In genomic region chr1:69871412-69871811, GRCh38 we compare ENCODE assay signal across 34 cellular contexts.
DNase-seq lines count a peak whose midpoint lies in the region; ATAC-seq, FAIRE-seq and TF ChIP-seq lines count a peak whose summit lies in the region.
"Had no signal": no experiment of that assay in that cellular context is flagged by ENCODE, and none has a peak within 500 bp of the region (broad histone marks: within the 10 kb centered on the region; RNA-seq: fewer than 3 reads in every experiment).

No MANE protein-coding gene starts in this region.

- H2BK120ac ChIP-seq in IMR-90 (ENCODE audit: low read depth, low read length) = no peak overlapping the region

- H4K20me1 ChIP-seq in HepG2 (ENCODE audit: insufficient read depth, low read length) (no peaks in the 10 kb centered on the region), IMR-90 (ENCODE audit: insufficient read depth, low read length) (no peaks in the 10 kb centered on the region), K562 (replicated peaks; ENCODE audit: control insufficient read depth, insufficient read depth, low read length) (no peaks in the 10 kb centered on the region)
- H4K20me1 ChIP-seq: BLaER1; BLaER1 treated with 17β-estradiol and CSF1 and Interleukin-3, amounts not matched to agents 10 nM and 100 nM had no signal

- intact Hi-C loops in HepG2 (cut with micrococcal nuclease; ENCODE audit: unreplicated experiment) = no loop called here
- intact Hi-C loops in right lobe of liver (cut with DNase I) = no loop called here
- intact Hi-C loops in IMR-90 (cut with micrococcal nuclease) = no loop called here
- intact Hi-C loops in K562 (cut with micrococcal nuclease) = no loop called here
- intact Hi-C loops in Calu3 (cut with micrococcal nuclease; ENCODE audit: unreplicated experiment) = no loop called here

- H3K4me3 ChIP-seq in HepG2 (replicated peaks in 1 of 3; ENCODE audit: insufficient read depth in 1 of 3, low read depth in 2 of 3, low read length in 3 of 3) (no peak overlapping the region), right lobe of liver (no peak overlapping the region), IMR-90 (ENCODE audit: insufficient read depth, low read depth, low read length) (no peak overlapping the region), K562 (no peak overlapping the region), tibial nerve (no peak overlapping the region)
- H3K4me3 ChIP-seq: A549; BLaER1; BLaER1 treated with 17β-estradiol and CSF1 and Interleukin-3, amounts not matched to agents 10 nM and 100 nM had no signal

- H2AK9ac ChIP-seq in IMR-90 (replicated peaks; ENCODE audit: low read depth, low read length, poor library complexity) = no peak overlapping the region

- no peaks in the 10 kb centered on the region for H3K9me3 ChIP-seq in HepG2 (ENCODE audit: low read length)
- no peaks in the 10 kb centered on the region for H3K9me3 ChIP-seq in right lobe of liver
- no peaks in the 10 kb centered on the region for H3K9me3 ChIP-seq in IMR-90 (ENCODE audit: control insufficient read depth, insufficient read depth, low read length)
- no peaks in the 10 kb centered on the region for H3K9me3 ChIP-seq in K562 (replicated peaks; ENCODE audit: control insufficient read depth, insufficient read depth, low read depth, low read length)
- H3K9me3 ChIP-seq in tibial nerve = no peaks in the 10 kb centered on the region
- H3K9me3 ChIP-seq: A549; BE2C; BLaER1; BLaER1 treated with 17β-estradiol and CSF1 and Interleukin-3, amounts not matched to agents 10 nM and 100 nM; Caco-2 had no signal

- no peak overlapping the region for H3K4ac ChIP-seq in IMR-90 (ENCODE audit: low read depth, low read length)

- CTCF ChIA-PET in HepG2 (lab: Yijun Ruan, JAX; ENCODE audit: low intra/inter-chr PET ratio, low total read pairs) = no interaction called here
- CTCF ChIA-PET in IMR-90 (lab: Yijun Ruan, JAX) = no interaction called here
- CTCF ChIA-PET in K562 (lab: Yijun Ruan, JAX; ENCODE audit: low intra/inter-chr PET ratio) = no interaction called here
- CTCF ChIA-PET in Calu3 (lab: Charles Lee) = no interaction called here

- TF ChIP-seq POLR2A in HepG2 (IDR thresholded peaks at IDR 0.05; ENCODE audit: insufficient read depth in 1 of 2, low read depth in 2 of 2, low read length in 2 of 2) (no peak), right lobe of liver (IDR thresholded peaks at IDR 0.05) (no peak), IMR-90 (IDR thresholded peaks at IDR 0.05; ENCODE audit: low read depth, low read length) (no peak), K562 (conservative IDR thresholded peaks at IDR 0.05) (no peak), tibial nerve (IDR thresholded peaks at IDR 0.05) (no peak)

- H3K4me2 ChIP-seq in HepG2 (ENCODE audit: low read depth, low read length) = no peak overlapping the region
- no peak overlapping the region for H3K4me2 ChIP-seq in IMR-90 (ENCODE audit: low read depth, low read length)
- H3K4me2 ChIP-seq in K562 (ENCODE audit: insufficient read depth, low read length) = no peak overlapping the region
- H3K4me2 ChIP-seq: A549; BLaER1; BLaER1 treated with 17β-estradiol and CSF1 and Interleukin-3, amounts not matched to agents 10 nM and 100 nM had no signal

- no peak overlapping the region for H2AFZ ChIP-seq in HepG2 (ENCODE audit: low read length)
- no peak overlapping the region for H2AFZ ChIP-seq in IMR-90 (replicated peaks; ENCODE audit: low read length, poor library complexity)
- no peak overlapping the region for H2AFZ ChIP-seq in K562 (ENCODE audit: low read depth, low read length)

- H2AK5ac ChIP-seq in IMR-90 (ENCODE audit: low read depth, low read length) = no peak overlapping the region

- no peak for TF ChIP-seq RAD21 in HepG2 (CRISPR knock-in tag; IDR thresholded peaks at IDR 0.05)
- TF ChIP-seq RAD21 in IMR-90 (IDR thresholded peaks at IDR 0.05; ENCODE audit: low read length) = no peak
- TF ChIP-seq RAD21 in K562 (CRISPR knock-in tag; conservative IDR thresholded peaks at IDR 0.05 in 1 of 2, IDR thresholded peaks at IDR 0.05 in 1 of 2) = no peak

- no peak overlapping the region for H3K9ac ChIP-seq in HepG2 (ENCODE audit: insufficient read depth, low read depth, low read length)
- H3K9ac ChIP-seq in IMR-90 (ENCODE audit: low read depth, low read length) = no peak overlapping the region
- H3K9ac ChIP-seq in K562 (ENCODE audit: insufficient read depth in 1 of 2, low read depth in 2 of 2, low read length in 2 of 2) = no peak overlapping the region
- H3K9ac ChIP-seq: BLaER1; BLaER1 treated with 17β-estradiol and CSF1 and Interleukin-3, amounts not matched to agents 10 nM and 100 nM had no signal

- no peak overlapping the region for H3K18ac ChIP-seq in IMR-90 (ENCODE audit: low read depth, low read length)

- H2BK20ac ChIP-seq in IMR-90 (ENCODE audit: low read depth, low read length) = no peak overlapping the region

- H4K91ac ChIP-seq in IMR-90 (ENCODE audit: insufficient read depth, low read depth, low read length) = no peak overlapping the region

- in situ Hi-C loops in HepG2 (cut with HindIII; ENCODE audit: extremely low pct_ligation_motif_present, low pct_unique_long_range_greater_than_20kb) = no loop called here
- in situ Hi-C loops in IMR-90 (cut with MboI; ENCODE audit: low sequenced_read_pairs) = no loop called here
- in situ Hi-C loops in K562 (cut with MboI) = no loop called here

- WGBS in HepG2 (ENCODE audit: low lambda C conversion rate) = 1% methylated on average over 3 of the region's 3 CpGs
- 30% methylated on average over 3 of the region's 3 CpGs for WGBS in right lobe of liver (ENCODE audit: insufficient coverage, low coverage, low lambda C conversion rate, missing lambda C conversion rate)
- WGBS in IMR-90 (ENCODE audit: extremely low coverage in 2 of 2, insufficient read length in 1 of 2), 2 experiments = no CpG with 5 or more reads among the region's 3 CpGs
- 0% methylated on average over 3 of the region's 3 CpGs for WGBS in K562 (ENCODE audit: insufficient coverage, low coverage, missing lambda C conversion rate)
- WGBS in tibial nerve, 2 donors = 50 to 55% methylated on average over 3 of the region's 3 CpGs

- FAIRE-seq in HepG2 (lab: Jason Lieb, UNC) (no peak), K562 (lab: Jason Lieb, UNC) (no peak)
- FAIRE-seq: A204.1, A549, D721Med had no signal

- no peak overlapping the region for H3K56ac ChIP-seq in IMR-90 (ENCODE audit: extremely low read depth, insufficient read depth, low read length)

- H3K27me3 Mint-ChIP-seq in Calu3 (ENCODE audit: unreplicated experiment) = no peaks in the 10 kb centered on the region
- H3K27me3 Mint-ChIP-seq: B cell; CD4-positive, alpha-beta memory T cell; CD4-positive, alpha-beta T cell; CD4-positive, CD25-positive, alpha-beta regulatory T cell; CD8-positive, alpha-beta memory T cell had no signal

- dilution Hi-C loops in IMR-90 (cut with HindIII; ENCODE audit: low sequenced_read_pairs, unreplicated experiment) = no loop called here

- no peaks in the 10 kb centered on the region for H3K4me1 Mint-ChIP-seq in Calu3 (ENCODE audit: low read depth, unreplicated experiment)
- H3K4me1 Mint-ChIP-seq: B cell; CD14-positive monocyte; CD4-positive, alpha-beta memory T cell; CD4-positive, CD25-positive, alpha-beta regulatory T cell; CD8-positive, alpha-beta memory T cell had no signal

- H4K8ac ChIP-seq in IMR-90 (ENCODE audit: low read depth in 2 of 2, low read length in 2 of 2) = no peak overlapping the region

- H3K36me3 ChIP-seq in HepG2 (replicated peaks in 1 of 2; ENCODE audit: control insufficient read depth in 1 of 2, insufficient read depth in 2 of 2, low read length in 2 of 2) = no peaks in the 10 kb centered on the region
- H3K36me3 ChIP-seq in right lobe of liver = no peaks in the 10 kb centered on the region
- H3K36me3 ChIP-seq in IMR-90 (ENCODE audit: control insufficient read depth, insufficient read depth, low read length) = no peaks in the 10 kb centered on the region
- no peaks in the 10 kb centered on the region for H3K36me3 ChIP-seq in K562 (ENCODE audit: control insufficient read depth, insufficient read depth, low read length)
- H3K36me3 ChIP-seq in tibial nerve = no peaks in the 10 kb centered on the region
- H3K36me3 ChIP-seq: BE2C; BLaER1; BLaER1 treated with 17β-estradiol and CSF1 and Interleukin-3, amounts not matched to agents 10 nM and 100 nM had no signal

- H3K27ac ChIP-seq in HepG2 (ENCODE audit: extremely low read length, insufficient read depth, low read length) = no peak overlapping the region
- H3K27ac ChIP-seq in right lobe of liver = no peak overlapping the region
- no peak overlapping the region for H3K27ac ChIP-seq in IMR-90 (ENCODE audit: insufficient read depth, low read length)
- no peak overlapping the region for H3K27ac ChIP-seq in K562 (ENCODE audit: extremely low read depth, low read depth, low read length)
- no peak overlapping the region for H3K27ac ChIP-seq in tibial nerve
- H3K27ac ChIP-seq: 22Rv1; A549; BLaER1; BLaER1 treated with 17β-estradiol and CSF1 and Interleukin-3, amounts not matched to agents 10 nM and 100 nM; C4-2B had no signal

- H3K4me1 ChIP-seq in HepG2 (ENCODE audit: insufficient read depth, low read length) (no peaks in the 10 kb centered on the region), right lobe of liver (no peaks in the 10 kb centered on the region), IMR-90 (ENCODE audit: control insufficient read depth, insufficient read depth, low read length) (no peaks in the 10 kb centered on the region), K562 (replicated peaks in 1 of 2; ENCODE audit: control insufficient read depth in 2 of 2, insufficient read depth in 2 of 2, low read length in 2 of 2) (no peaks in the 10 kb centered on the region), tibial nerve (no peaks in the 10 kb centered on the region)
- H3K4me1 ChIP-seq: A549; BE2C; BLaER1; BLaER1 treated with 17β-estradiol and CSF1 and Interleukin-3, amounts not matched to agents 10 nM and 100 nM; Caco-2 had no signal

- H4K5ac ChIP-seq in IMR-90 (ENCODE audit: low read depth, low read length) = no peak overlapping the region

- H3K9me1 ChIP-seq in IMR-90 (ENCODE audit: insufficient read depth, low read length) (no peaks in the 10 kb centered on the region), K562 (ENCODE audit: control insufficient read depth, insufficient read depth, low read length) (no peaks in the 10 kb centered on the region)

- H3K4me3 Mint-ChIP-seq in Calu3 (ENCODE audit: low read depth, unreplicated experiment) = no peak overlapping the region
- H3K4me3 Mint-ChIP-seq: B cell; CD14-positive monocyte; CD4-positive, alpha-beta memory T cell; CD4-positive, alpha-beta T cell; CD4-positive, CD25-positive, alpha-beta regulatory T cell; CD8-positive, alpha-beta memory T cell; CD8-positive, alpha-beta T cell had no signal

- no peak for ATAC-seq in HepG2
- no peak for ATAC-seq in right lobe of liver
- no peak for ATAC-seq in IMR-90 (ENCODE audit: low read depth)
- ATAC-seq in K562 = no peak
- ATAC-seq: A549; CD8-positive, alpha-beta T cell had no signal

- H3K79me2 ChIP-seq in HepG2 (ENCODE audit: insufficient read depth, low read length) (no peaks in the 10 kb centered on the region), K562 (ENCODE audit: control insufficient read depth, insufficient read depth, low read length) (no peaks in the 10 kb centered on the region)

- TF ChIP-seq CTCF in HepG2 (CRISPR knock-in tag; IDR thresholded peaks at IDR 0.05) (no peak), right lobe of liver (IDR thresholded peaks at IDR 0.05) (no peak), IMR-90 (conservative IDR thresholded peaks at IDR 0.05; ENCODE audit: low read depth, low read length) (no peak), K562 (IDR thresholded peaks at IDR 0.05 in 2 of 3, conservative IDR thresholded peaks at IDR 0.05 in 1 of 3; ENCODE audit: insufficient read depth in 2 of 3, low read depth in 1 of 3, low read length in 3 of 3) (no peak), Calu3 (IDR thresholded peaks at IDR 0.05; ENCODE audit: unreplicated experiment) (no peak), tibial nerve (IDR thresholded peaks at IDR 0.05) (no peak)

- no peak for DNase-seq in HepG2 (ENCODE audit: low spot score)
- DNase-seq in right lobe of liver = no peak
- DNase-seq in IMR-90 = no peak
- no peak for DNase-seq in K562 (ENCODE audit: extremely low read depth in 1 of 4, low spot score in 3 of 4)
- DNase-seq in Calu3 = no peak
- no peak for DNase-seq in tibial nerve (ENCODE audit: low spot score in 2 of 2)
- DNase-seq: 8988T; ACHN; AML-193; BE2C; C1 segment of cervical spinal cord; Caco-2; CD4-positive, alpha-beta memory T cell; CD4-positive, alpha-beta T cell; CD4-positive, CD25-positive, alpha-beta regulatory T cell; CD8-positive, alpha-beta memory T cell; CD8-positive, alpha-beta T cell; COR-L47; DMS 273 treated with DMSO at 0.1 percent for 48 hours; DMS153; DMS53; DMS79; DMS79 treated with DMSO at 0.1 percent for 48 hours; DND-41; EL had no signal

- no peak overlapping the region for H2BK5ac ChIP-seq in IMR-90 (ENCODE audit: low read depth, low read length, poor library complexity, severe bottlenecking)

- POLR2A ChIA-PET in HepG2 (lab: Yijun Ruan, JAX) (no interaction called here), IMR-90 (lab: Charles Lee; ENCODE audit: unreplicated experiment) (no interaction called here), K562 (lab: Yijun Ruan, JAX) (no interaction called here)

- H3K36me3 Mint-ChIP-seq in Calu3 (ENCODE audit: insufficient read depth, unreplicated experiment) = no peaks in the 10 kb centered on the region
- H3K36me3 Mint-ChIP-seq: CD14-positive monocyte; CD4-positive, alpha-beta memory T cell; CD4-positive, CD25-positive, alpha-beta regulatory T cell; CD8-positive, alpha-beta memory T cell; CD8-positive, alpha-beta T cell had no signal

- BruUV-seq in HepG2 (replicated peaks; lab: Mats Ljungman, UMichigan) (no TSS peak), IMR-90 (replicated peaks; lab: Mats Ljungman, UMichigan) (no TSS peak), K562 (replicated peaks; lab: Mats Ljungman, UMichigan) (no TSS peak), Calu3 (replicated peaks; lab: Mats Ljungman, UMichigan) (no TSS peak)

- H2BK15ac ChIP-seq in IMR-90 (ENCODE audit: low read depth, low read length) = no peak overlapping the region

- H3K9me3 Mint-ChIP-seq in Calu3 (ENCODE audit: low read depth, unreplicated experiment) = no peaks in the 10 kb centered on the region

- no peak for TF ChIP-seq EP300 in HepG2 (IDR thresholded peaks at IDR 0.05; ENCODE audit: low read depth in 2 of 2, low read length in 2 of 2)
- no peak for TF ChIP-seq EP300 in HepG2 (CRISPR knock-in tag; IDR thresholded peaks at IDR 0.05; ENCODE audit: borderline replicate concordance)
- no peak for TF ChIP-seq EP300 in K562 (IDR thresholded peaks at IDR 0.05; ENCODE audit: low read length)
- TF ChIP-seq EP300 in tibial nerve (IDR thresholded peaks at IDR 0.05) = no peak

- no peak overlapping the region for H3K14ac ChIP-seq in IMR-90 (replicated peaks; ENCODE audit: low read depth, low read length)

- no peak overlapping the region for H3K23ac ChIP-seq in IMR-90 (ENCODE audit: low read depth, low read length)

- no peak overlapping the region for H3K27ac Mint-ChIP-seq in Calu3 (ENCODE audit: unreplicated experiment)
- H3K27ac Mint-ChIP-seq: B cell; CD14-positive monocyte; CD4-positive, alpha-beta memory T cell; CD4-positive, alpha-beta T cell; CD4-positive, CD25-positive, alpha-beta regulatory T cell; CD8-positive, alpha-beta memory T cell; CD8-positive, alpha-beta T cell had no signal

- H3K27me3 ChIP-seq in HepG2 (ENCODE audit: control insufficient read depth in 1 of 2, insufficient read depth in 2 of 2, low read length in 2 of 2) = no peaks in the 10 kb centered on the region
- no peaks in the 10 kb centered on the region for H3K27me3 ChIP-seq in right lobe of liver
- H3K27me3 ChIP-seq in IMR-90 (ENCODE audit: control insufficient read depth, insufficient read depth, low read length) = no peaks in the 10 kb centered on the region
- no peaks in the 10 kb centered on the region for H3K27me3 ChIP-seq in K562 (ENCODE audit: control insufficient read depth in 2 of 2, insufficient read depth in 2 of 2, low read length in 2 of 2)
- no peaks in the 10 kb centered on the region for H3K27me3 ChIP-seq in tibial nerve
- H3K27me3 ChIP-seq: BE2C; BLaER1; BLaER1 treated with 17β-estradiol and CSF1 and Interleukin-3, amounts not matched to agents 10 nM and 100 nM had no signal

- no peaks in the 10 kb centered on the region for H3K79me1 ChIP-seq in IMR-90 (ENCODE audit: low read depth in 1 of 2, low read length in 2 of 2)

Comparison
In these comparisons a context has a peak if more than half of its experiments do, and no peak if none do; other contexts are left out.
1. Of the 241 proteins assayed by ChIP-seq in both HepG2 and K562: peak only in HepG2: MAFF; only in K562: none; in both: none; in neither: 239; mixed calls (peak in some experiments, not most) for 1.